Comparison of ENCODE assay signal across 16 cellular contexts in the genomic region with DNA sequence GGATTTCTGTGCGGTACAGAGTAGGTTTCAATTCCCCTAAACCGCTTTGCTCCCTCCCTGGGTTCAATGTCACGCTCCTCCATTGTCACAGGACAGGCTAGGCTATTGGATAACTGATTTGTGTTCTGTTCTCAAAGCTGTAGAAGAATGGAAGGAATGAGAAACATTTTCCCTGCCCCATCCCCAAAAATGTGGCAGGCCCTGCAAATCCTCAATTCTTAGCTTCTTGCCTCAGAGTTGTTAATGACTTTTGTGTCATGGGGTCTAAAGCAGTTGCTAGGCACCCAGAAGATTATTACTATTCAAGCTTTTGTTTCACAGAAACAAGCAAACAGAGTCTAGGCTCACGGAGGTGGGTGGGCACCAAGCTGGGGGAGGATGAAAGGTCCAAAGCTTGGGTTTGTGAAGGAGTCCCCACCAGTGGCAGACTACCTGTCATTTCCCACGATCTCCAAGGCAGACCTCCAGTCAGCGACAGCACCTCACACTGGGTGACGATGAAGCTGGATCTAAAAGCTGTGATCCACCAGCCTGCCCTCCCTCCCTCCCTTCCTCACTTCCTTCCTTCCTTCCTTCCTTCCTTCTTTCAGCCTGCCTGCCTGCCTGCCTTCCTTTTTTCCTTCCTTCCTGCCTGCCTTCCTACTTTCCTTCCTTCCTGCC.
"Had no signal": no experiment of that assay in that cellular context is flagged by ENCODE, and none has a peak within 500 bp of the region (broad histone marks: within the 10 kb centered on the region; RNA-seq: fewer than 3 reads in every experiment).

No MANE protein-coding gene starts in this region.

- H3K4me3 Mint-ChIP-seq: activated B cell treated with CpG ODN at 0.5 μM for 24 hours; activated CD8-positive, alpha-beta T cell treated with anti-CD3 and anti-CD28 coated beads for 36 hours; activated naive CD8-positive, alpha-beta T cell; nephron; stimulated activated effector memory CD8-positive, alpha-beta T cell treated with anti-CD3 and anti-CD28 coated beads, Interleukin-12 subunit alpha, Interleukin-12 subunit beta, amount 100 ng/mL, for 72 hours had no signal

- H3K4me3 ChIP-seq: pancreas, thoracic aorta had no signal

- H3K4me1 Mint-ChIP-seq: activated B cell treated with CpG ODN at 0.5 μM for 24 hours; stimulated activated effector memory CD8-positive, alpha-beta T cell treated with anti-CD3 and anti-CD28 coated beads, Interleukin-12 subunit alpha, Interleukin-12 subunit beta, amount 100 ng/mL, for 72 hours had no signal

- H3K27me3 ChIP-seq: pancreas had no signal

- H3K9me3 Mint-ChIP-seq: activated B cell treated with CpG ODN at 0.5 μM for 24 hours; activated CD8-positive, alpha-beta T cell treated with anti-CD3 and anti-CD28 coated beads for 36 hours; nephron had no signal

- H3K36me3 ChIP-seq: pancreas, thoracic aorta had no signal

- ATAC-seq: activated CD8-positive, alpha-beta T cell treated with anti-CD3 and anti-CD28 coated beads for 36 hours; pancreas; stimulated activated effector memory CD8-positive, alpha-beta T cell treated with anti-CD3 and anti-CD28 coated beads, Interleukin-12 subunit alpha, Interleukin-12 subunit beta, amount 100 ng/mL, for 72 hours had no signal

- H3K4me1 ChIP-seq: pancreas had no signal

- H3K36me3 Mint-ChIP-seq: activated naive CD8-positive, alpha-beta T cell; stimulated activated effector memory CD8-positive, alpha-beta T cell treated with anti-CD3 and anti-CD28 coated beads, Interleukin-12 subunit alpha, Interleukin-12 subunit beta, amount 100 ng/mL, for 72 hours had no signal

- H3K9me3 ChIP-seq: pancreas, thoracic aorta had no signal

- H3K27ac ChIP-seq: epithelial cell of prostate, pancreas, thoracic aorta had no signal

- H3K27me3 Mint-ChIP-seq: activated B cell treated with CpG ODN at 0.5 μM for 24 hours; activated naive CD8-positive, alpha-beta T cell had no signal

- H3K27ac Mint-ChIP-seq: activated B cell treated with CpG ODN at 0.5 μM for 24 hours; activated CD8-positive, alpha-beta T cell treated with anti-CD3 and anti-CD28 coated beads for 36 hours; activated naive CD8-positive, alpha-beta T cell; nephron; stimulated activated effector memory CD8-positive, alpha-beta T cell treated with anti-CD3 and anti-CD28 coated beads, Interleukin-12 subunit alpha, Interleukin-12 subunit beta, amount 100 ng/mL, for 72 hours had no signal

- DNase-seq: activated B cell treated with CpG ODN at 0.5 μM for 24 hours; activated CD4-positive, alpha-beta T cell treated with anti-CD3 and anti-CD28 coated beads for 48 hours; activated CD8-positive, alpha-beta memory T cell treated with anti-CD3 and anti-CD28 coated beads, Interleukin-2, amount 50 U/mL, for 4 hours; activated CD8-positive, alpha-beta T cell treated with anti-CD3 and anti-CD28 coated beads for 36 hours; activated effector memory CD4-positive, alpha-beta T cell treated with anti-CD3 and anti-CD28 coated beads, Interleukin-2, amount 50 U/mL, for 16 hours; activated T-cell treated with anti-CD3 and anti-CD28 coated beads, Interleukin-2, amount 50 U/mL, for 48 hours; amniotic stem cell; effector CD8-positive, alpha-beta T cell; foreskin melanocyte; pancreas; T-helper 2 cell had no signal
